ENCODE assay signal across 1 cellular context in genomic region chr3:116263842-116264545, GRCh38.
TF ChIP-seq lines count a peak whose summit lies in the region.

No MANE protein-coding gene starts in this region.

TF ChIP-seq in H1, 55 proteins besides CTCF, POLR2A, EP300 and RAD21:
- TF ChIP-seq ATF2 (IDR thresholded peaks at IDR 0.05; ENCODE audit: low read length) (no peak), SP2 (IDR thresholded peaks at IDR 0.05; ENCODE audit: low read length) (no peak), JUND (IDR thresholded peaks at IDR 0.05; ENCODE audit: low read length) (no peak), NRF1 (IDR thresholded peaks at IDR 0.05; ENCODE audit: low read depth, low read length) (no peak), EZH2 (IDR thresholded peaks at IDR 0.05; ENCODE audit: low read depth, low read length, severe bottlenecking) (no peak), ASH2L (IDR thresholded peaks at IDR 0.05; ENCODE audit: low read length) (no peak), USF2 (IDR thresholded peaks at IDR 0.05; ENCODE audit: low read length) (no peak), BRCA1 (IDR thresholded peaks at IDR 0.05; ENCODE audit: low read depth, low read length) (no peak), KDM1A (IDR thresholded peaks at IDR 0.05; ENCODE audit: borderline replicate concordance, low read length) (no peak), HDAC2 (IDR thresholded peaks at IDR 0.05; ENCODE audit: borderline replicate concordance in 1 of 2, low read depth in 2 of 2, low read length in 2 of 2) (no peak), RNF2 (IDR thresholded peaks at IDR 0.05; ENCODE audit: borderline replicate concordance, low read depth, low read length, missing control alignments, poor library complexity, severe bottlenecking) (no peak), GABPA (IDR thresholded peaks at IDR 0.05; ENCODE audit: borderline replicate concordance, insufficient read depth, low read length) (no peak), SP4 (IDR thresholded peaks at IDR 0.05; ENCODE audit: low read length) (no peak), CEBPB (IDR thresholded peaks at IDR 0.05; ENCODE audit: low read depth, low read length) (no peak), POLR2AphosphoS5 (IDR thresholded peaks at IDR 0.05; ENCODE audit: low read depth, low read length) (no peak), EGR1 (IDR thresholded peaks at IDR 0.05; ENCODE audit: borderline replicate concordance, low read depth, low read length) (no peak), KDM5A (IDR thresholded peaks at IDR 0.05; ENCODE audit: low read length) (no peak), RFX5 (IDR thresholded peaks at IDR 0.05; ENCODE audit: borderline replicate concordance, low read depth, low read length) (no peak), SIN3A (conservative IDR thresholded peaks at IDR 0.05 in 1 of 2, IDR thresholded peaks at IDR 0.05 in 1 of 2; ENCODE audit: low read depth in 1 of 2, low read length in 2 of 2) (no peak), NANOG (IDR thresholded peaks at IDR 0.05; ENCODE audit: insufficient read depth, low read depth, low read length, poor library complexity, severe bottlenecking) (no peak)
